ENCODE assay signal across 19 cellular contexts in genomic region chr11:94077568-94078293, GRCh38. TPM values are rescaled to one million over a fixed set of nuclear protein-coding genes. Genes with fewer than 3 reads are reported as not detected.
"Had no signal": no experiment of that assay in that cellular context is flagged by ENCODE, and none has a peak within 500 bp of the region (broad histone marks: within the 10 kb centered on the region; RNA-seq: fewer than 3 reads in every experiment).

No MANE protein-coding gene starts in this region.

- ATAC-seq: gastrocnemius medialis; naive thymus-derived CD8-positive, alpha-beta T cell; T-cell had no signal

- H3K27ac ChIP-seq: dorsolateral prefrontal cortex, esophagus squamous epithelium, gastrocnemius medialis, sigmoid colon, SK-N-MC had no signal

- H3K9me3 ChIP-seq: esophagus squamous epithelium, gastrocnemius medialis had no signal

- H3K4me1 ChIP-seq: esophagus squamous epithelium, gastrocnemius medialis, sigmoid colon had no signal

- H3K4me3 ChIP-seq: dorsolateral prefrontal cortex, esophagus squamous epithelium, gastrocnemius medialis, sigmoid colon, SK-N-MC had no signal

- H3K36me3 ChIP-seq: esophagus squamous epithelium, gastrocnemius medialis, sigmoid colon had no signal

- H3K27me3 ChIP-seq: dorsolateral prefrontal cortex, gastrocnemius medialis, sigmoid colon had no signal

- DNase-seq: activated CD4-positive, alpha-beta T cell treated with anti-CD3 and anti-CD28 coated beads, Interleukin-2, amount 50 U/mL, for 1 hour; activated CD4-positive, CD25-positive, alpha-beta regulatory T cell; activated T-cell treated with anti-CD3 and anti-CD28 coated beads, Interleukin-2, amount 50 U/mL, for 1 hour; amygdala; dorsolateral prefrontal cortex; esophagus squamous epithelium; gastrocnemius medialis; kidney glomerular epithelial cell; naive thymus-derived CD8-positive, alpha-beta T cell; posterior cingulate gyrus; sigmoid colon; stimulated activated CD4-positive, alpha-beta T cell treated with anti-CD3 and anti-CD28 coated beads, Interleukin-2, amount 100 ng/mL, for 48 hours; stimulated activated naive CD4-positive, alpha-beta T cell treated with Interleukin-2 at 50 U/mL for 16 hours; T-cell had no signal

RNA-seq across cellular contexts. Expression of gene HEPHL1, which starts 56.6 kb away (rescaled TPM):
- total RNA-seq: cerebellum; gastrocnemius medialis; lung microvascular endothelial cell; mononuclear cell; naive thymus-derived CD8-positive, alpha-beta T cell; sigmoid colon; T-cell; temporal lobe had no signal
